ENCODE assay signal across 1 cellular context in the genomic region with DNA sequence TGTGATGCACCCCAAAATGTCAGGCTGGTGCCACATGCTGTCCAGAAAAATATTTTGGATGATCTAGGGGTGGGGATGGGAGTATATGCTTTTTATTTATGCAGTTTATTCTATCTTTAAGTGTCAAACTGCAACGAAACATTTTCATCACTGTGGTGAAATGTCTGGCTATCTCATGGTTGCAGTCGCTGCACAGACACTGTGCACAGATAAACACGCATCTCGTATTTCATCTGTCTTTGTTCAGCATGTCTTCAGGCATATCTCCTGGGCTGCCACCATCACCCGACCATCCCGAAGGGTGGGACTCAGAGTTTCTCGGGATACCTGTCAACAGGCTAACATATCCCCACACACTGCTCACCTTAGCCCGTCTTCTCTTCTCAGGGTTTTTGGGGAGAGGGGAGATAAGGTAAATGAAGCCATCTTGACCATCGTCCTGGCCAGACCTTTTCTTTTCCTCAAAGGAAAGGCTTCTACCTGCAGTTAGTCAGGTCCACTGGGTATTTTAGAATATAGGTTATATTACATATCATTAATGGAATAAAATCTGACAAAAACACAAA.
TF ChIP-seq lines count a peak whose summit lies in the region.

No MANE protein-coding gene starts in this region.

TF ChIP-seq in K562, 482 proteins besides CTCF, POLR2A, EP300 and RAD21 (continued from another document and continues in another):
- TF ChIP-seq, protein P1, sequence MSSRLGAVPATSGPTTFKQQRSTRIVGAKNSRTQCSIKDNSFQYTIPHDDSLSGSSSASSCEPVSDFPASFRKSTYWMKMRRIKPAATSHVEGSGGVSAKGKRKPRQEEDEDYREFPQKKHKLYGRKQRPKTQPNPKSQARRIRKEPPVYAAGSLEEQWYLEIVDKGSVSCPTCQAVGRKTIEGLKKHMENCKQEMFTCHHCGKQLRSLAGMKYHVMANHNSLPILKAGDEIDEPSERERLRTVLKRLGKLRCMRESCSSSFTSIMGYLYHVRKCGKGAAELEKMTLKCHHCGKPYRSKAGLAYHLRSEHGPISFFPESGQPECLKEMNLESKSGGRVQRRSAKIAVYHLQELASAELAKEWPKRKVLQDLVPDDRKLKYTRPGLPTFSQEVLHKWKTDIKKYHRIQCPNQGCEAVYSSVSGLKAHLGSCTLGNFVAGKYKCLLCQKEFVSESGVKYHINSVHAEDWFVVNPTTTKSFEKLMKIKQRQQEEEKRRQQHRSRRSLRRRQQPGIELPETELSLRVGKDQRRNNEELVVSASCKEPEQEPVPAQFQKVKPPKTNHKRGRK (tag; IDR thresholded peaks at IDR 0.05), result no peak
- TF ChIP-seq ETV5 (CRISPR knock-in tag; IDR thresholded peaks at IDR 0.05; ENCODE audit: low read depth) (no peak), SREBF2 (CRISPR knock-in tag; IDR thresholded peaks at IDR 0.05) (no peak), SMAD2 (IDR thresholded peaks at IDR 0.05; ENCODE audit: low read depth, low read length) (no peak), CBX1 (IDR thresholded peaks at IDR 0.05; ENCODE audit: low read depth) (no peak), NEUROD1 (IDR thresholded peaks at IDR 0.05; ENCODE audit: borderline replicate concordance, low read depth, low read length, partially characterized antibody) (peak; percentile 87), DMBX1 (CRISPR knock-in tag; IDR thresholded peaks at IDR 0.05; ENCODE audit: borderline replicate concordance) (peak; percentile 74; the same call in 1 of the 2 replicates), KAT8 (IDR thresholded peaks at IDR 0.05; ENCODE audit: low read depth) (no peak), ARID1B (IDR thresholded peaks at IDR 0.05) (peak; percentile 99), NCOR1 (IDR thresholded peaks at IDR 0.05) (peak; percentile 98), POLR3G (IDR thresholded peaks at IDR 0.05; ENCODE audit: extremely low read depth, insufficient read length, insufficient replicate concordance) (no peak), MEF2A (IDR thresholded peaks at IDR 0.05; ENCODE audit: control insufficient read depth, low read depth, low read length) (no peak), ZNF184 (CRISPR knock-in tag; IDR thresholded peaks at IDR 0.05) (no peak), SP2 (IDR thresholded peaks at IDR 0.05; ENCODE audit: extremely low read depth, low read depth, low read length, poor library complexity, severe bottlenecking) (no peak), ZKSCAN3 (CRISPR knock-in tag; IDR thresholded peaks at IDR 0.05) (no peak), MTA1 (IDR thresholded peaks at IDR 0.05; ENCODE audit: borderline replicate concordance) (peak; percentile 86), KLF6 (CRISPR knock-in tag; IDR thresholded peaks at IDR 0.05; ENCODE audit: borderline replicate concordance) (no peak), ZC3H11A (IDR thresholded peaks at IDR 0.05; ENCODE audit: low read depth, low read length) (no peak), YBX1 (IDR thresholded peaks at IDR 0.05) (no peak), PHF8 (IDR thresholded peaks at IDR 0.05; ENCODE audit: borderline replicate concordance, low read length) (no peak), PTRF (tag; IDR thresholded peaks at IDR 0.05) (no peak), TRIM24 (IDR thresholded peaks at IDR 0.05) (peak; percentile 95 to 96), ZNF445 (CRISPR knock-in tag; IDR thresholded peaks at IDR 0.05; ENCODE audit: low read depth) (no peak), NFE2L1 (tag; IDR thresholded peaks at IDR 0.05; ENCODE audit: borderline replicate concordance, low read depth) (no peak), STAG1 (CRISPR knock-in tag; IDR thresholded peaks at IDR 0.05; ENCODE audit: borderline replicate concordance) (no peak), ZBED1 (IDR thresholded peaks at IDR 0.05) (peak; percentile 93), ZNF134 (CRISPR knock-in tag; conservative IDR thresholded peaks at IDR 0.05) (no peak), FIP1L1 (IDR thresholded peaks at IDR 0.05; ENCODE audit: low read depth, low read length, poor library complexity, severe bottlenecking) (no peak), E2F3 (CRISPR knock-in tag; IDR thresholded peaks at IDR 0.05) (no peak), TRIM28 (IDR thresholded peaks at IDR 0.05) (0 out of 2 replicates have a peak, but pooled peaks have one; percentile 57), ZNF766 (CRISPR knock-in tag; conservative IDR thresholded peaks at IDR 0.05) (peak; percentile 83), ZNF695 (CRISPR knock-in tag; IDR thresholded peaks at IDR 0.05) (no peak), RB1 (IDR thresholded peaks at IDR 0.05; ENCODE audit: low read depth) (no peak), PURB (CRISPR knock-in tag; IDR thresholded peaks at IDR 0.05; ENCODE audit: low read depth) (no peak), SAFB (IDR thresholded peaks at IDR 0.05; ENCODE audit: borderline replicate concordance, low read depth, low read length) (no peak)
- TF ChIP-seq, protein P2, sequence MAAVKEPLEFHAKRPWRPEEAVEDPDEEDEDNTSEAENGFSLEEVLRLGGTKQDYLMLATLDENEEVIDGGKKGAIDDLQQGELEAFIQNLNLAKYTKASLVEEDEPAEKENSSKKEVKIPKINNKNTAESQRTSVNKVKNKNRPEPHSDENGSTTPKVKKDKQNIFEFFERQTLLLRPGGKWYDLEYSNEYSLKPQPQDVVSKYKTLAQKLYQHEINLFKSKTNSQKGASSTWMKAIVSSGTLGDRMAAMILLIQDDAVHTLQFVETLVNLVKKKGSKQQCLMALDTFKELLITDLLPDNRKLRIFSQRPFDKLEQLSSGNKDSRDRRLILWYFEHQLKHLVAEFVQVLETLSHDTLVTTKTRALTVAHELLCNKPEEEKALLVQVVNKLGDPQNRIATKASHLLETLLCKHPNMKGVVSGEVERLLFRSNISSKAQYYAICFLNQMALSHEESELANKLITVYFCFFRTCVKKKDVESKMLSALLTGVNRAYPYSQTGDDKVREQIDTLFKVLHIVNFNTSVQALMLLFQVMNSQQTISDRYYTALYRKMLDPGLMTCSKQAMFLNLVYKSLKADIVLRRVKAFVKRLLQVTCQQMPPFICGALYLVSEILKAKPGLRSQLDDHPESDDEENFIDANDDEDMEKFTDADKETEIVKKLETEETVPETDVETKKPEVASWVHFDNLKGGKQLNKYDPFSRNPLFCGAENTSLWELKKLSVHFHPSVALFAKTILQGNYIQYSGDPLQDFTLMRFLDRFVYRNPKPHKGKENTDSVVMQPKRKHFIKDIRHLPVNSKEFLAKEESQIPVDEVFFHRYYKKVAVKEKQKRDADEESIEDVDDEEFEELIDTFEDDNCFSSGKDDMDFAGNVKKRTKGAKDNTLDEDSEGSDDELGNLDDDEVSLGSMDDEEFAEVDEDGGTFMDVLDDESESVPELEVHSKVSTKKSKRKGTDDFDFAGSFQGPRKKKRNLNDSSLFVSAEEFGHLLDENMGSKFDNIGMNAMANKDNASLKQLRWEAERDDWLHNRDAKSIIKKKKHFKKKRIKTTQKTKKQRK (IDR thresholded peaks at IDR 0.05; ENCODE audit: borderline replicate concordance, low read depth, low read length), result no peak
- TF ChIP-seq, protein P3, sequence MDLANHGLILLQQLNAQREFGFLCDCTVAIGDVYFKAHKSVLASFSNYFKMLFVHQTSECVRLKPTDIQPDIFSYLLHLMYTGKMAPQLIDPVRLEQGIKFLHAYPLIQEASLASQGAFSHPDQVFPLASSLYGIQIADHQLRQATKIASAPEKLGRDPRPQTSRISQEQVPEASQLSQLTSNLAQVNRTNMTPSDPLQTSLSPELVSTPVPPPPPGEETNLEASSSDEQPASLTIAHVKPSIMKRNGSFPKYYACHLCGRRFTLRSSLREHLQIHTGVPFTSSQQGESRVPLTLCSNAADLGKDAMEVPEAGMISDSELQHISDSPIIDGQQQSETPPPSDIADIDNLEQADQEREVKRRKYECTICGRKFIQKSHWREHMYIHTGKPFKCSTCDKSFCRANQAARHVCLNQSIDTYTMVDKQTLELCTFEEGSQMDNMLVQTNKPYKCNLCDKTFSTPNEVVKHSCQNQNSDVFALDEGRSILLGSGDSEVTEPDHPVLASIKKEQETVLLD (IDR thresholded peaks at IDR 0.05), result no peak
- TF ChIP-seq, protein P4, sequence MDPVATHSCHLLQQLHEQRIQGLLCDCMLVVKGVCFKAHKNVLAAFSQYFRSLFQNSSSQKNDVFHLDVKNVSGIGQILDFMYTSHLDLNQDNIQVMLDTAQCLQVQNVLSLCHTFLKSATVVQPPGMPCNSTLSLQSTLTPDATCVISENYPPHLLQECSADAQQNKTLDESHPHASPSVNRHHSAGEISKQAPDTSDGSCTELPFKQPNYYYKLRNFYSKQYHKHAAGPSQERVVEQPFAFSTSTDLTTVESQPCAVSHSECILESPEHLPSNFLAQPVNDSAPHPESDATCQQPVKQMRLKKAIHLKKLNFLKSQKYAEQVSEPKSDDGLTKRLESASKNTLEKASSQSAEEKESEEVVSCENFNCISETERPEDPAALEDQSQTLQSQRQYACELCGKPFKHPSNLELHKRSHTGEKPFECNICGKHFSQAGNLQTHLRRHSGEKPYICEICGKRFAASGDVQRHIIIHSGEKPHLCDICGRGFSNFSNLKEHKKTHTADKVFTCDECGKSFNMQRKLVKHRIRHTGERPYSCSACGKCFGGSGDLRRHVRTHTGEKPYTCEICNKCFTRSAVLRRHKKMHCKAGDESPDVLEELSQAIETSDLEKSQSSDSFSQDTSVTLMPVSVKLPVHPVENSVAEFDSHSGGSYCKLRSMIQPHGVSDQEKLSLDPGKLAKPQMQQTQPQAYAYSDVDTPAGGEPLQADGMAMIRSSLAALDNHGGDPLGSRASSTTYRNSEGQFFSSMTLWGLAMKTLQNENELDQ (CRISPR knock-in tag; IDR thresholded peaks at IDR 0.05; ENCODE audit: borderline replicate concordance), result no peak
- TF ChIP-seq, protein P5, sequence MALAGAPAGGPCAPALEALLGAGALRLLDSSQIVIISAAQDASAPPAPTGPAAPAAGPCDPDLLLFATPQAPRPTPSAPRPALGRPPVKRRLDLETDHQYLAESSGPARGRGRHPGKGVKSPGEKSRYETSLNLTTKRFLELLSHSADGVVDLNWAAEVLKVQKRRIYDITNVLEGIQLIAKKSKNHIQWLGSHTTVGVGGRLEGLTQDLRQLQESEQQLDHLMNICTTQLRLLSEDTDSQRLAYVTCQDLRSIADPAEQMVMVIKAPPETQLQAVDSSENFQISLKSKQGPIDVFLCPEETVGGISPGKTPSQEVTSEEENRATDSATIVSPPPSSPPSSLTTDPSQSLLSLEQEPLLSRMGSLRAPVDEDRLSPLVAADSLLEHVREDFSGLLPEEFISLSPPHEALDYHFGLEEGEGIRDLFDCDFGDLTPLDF (CRISPR knock-in tag; IDR thresholded peaks at IDR 0.05), result no peak
- TF ChIP-seq, protein P6, sequence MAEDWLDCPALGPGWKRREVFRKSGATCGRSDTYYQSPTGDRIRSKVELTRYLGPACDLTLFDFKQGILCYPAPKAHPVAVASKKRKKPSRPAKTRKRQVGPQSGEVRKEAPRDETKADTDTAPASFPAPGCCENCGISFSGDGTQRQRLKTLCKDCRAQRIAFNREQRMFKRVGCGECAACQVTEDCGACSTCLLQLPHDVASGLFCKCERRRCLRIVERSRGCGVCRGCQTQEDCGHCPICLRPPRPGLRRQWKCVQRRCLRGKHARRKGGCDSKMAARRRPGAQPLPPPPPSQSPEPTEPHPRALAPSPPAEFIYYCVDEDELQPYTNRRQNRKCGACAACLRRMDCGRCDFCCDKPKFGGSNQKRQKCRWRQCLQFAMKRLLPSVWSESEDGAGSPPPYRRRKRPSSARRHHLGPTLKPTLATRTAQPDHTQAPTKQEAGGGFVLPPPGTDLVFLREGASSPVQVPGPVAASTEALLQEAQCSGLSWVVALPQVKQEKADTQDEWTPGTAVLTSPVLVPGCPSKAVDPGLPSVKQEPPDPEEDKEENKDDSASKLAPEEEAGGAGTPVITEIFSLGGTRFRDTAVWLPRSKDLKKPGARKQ (CRISPR knock-in tag; IDR thresholded peaks at IDR 0.05), result no peak
- TF ChIP-seq, protein P7, sequence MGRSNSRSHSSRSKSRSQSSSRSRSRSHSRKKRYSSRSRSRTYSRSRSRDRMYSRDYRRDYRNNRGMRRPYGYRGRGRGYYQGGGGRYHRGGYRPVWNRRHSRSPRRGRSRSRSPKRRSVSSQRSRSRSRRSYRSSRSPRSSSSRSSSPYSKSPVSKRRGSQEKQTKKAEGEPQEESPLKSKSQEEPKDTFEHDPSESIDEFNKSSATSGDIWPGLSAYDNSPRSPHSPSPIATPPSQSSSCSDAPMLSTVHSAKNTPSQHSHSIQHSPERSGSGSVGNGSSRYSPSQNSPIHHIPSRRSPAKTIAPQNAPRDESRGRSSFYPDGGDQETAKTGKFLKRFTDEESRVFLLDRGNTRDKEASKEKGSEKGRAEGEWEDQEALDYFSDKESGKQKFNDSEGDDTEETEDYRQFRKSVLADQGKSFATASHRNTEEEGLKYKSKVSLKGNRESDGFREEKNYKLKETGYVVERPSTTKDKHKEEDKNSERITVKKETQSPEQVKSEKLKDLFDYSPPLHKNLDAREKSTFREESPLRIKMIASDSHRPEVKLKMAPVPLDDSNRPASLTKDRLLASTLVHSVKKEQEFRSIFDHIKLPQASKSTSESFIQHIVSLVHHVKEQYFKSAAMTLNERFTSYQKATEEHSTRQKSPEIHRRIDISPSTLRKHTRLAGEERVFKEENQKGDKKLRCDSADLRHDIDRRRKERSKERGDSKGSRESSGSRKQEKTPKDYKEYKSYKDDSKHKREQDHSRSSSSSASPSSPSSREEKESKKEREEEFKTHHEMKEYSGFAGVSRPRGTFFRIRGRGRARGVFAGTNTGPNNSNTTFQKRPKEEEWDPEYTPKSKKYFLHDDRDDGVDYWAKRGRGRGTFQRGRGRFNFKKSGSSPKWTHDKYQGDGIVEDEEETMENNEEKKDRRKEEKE (IDR thresholded peaks at IDR 0.05; ENCODE audit: borderline replicate concordance in 1 of 2, control insufficient read depth in 1 of 2, low read depth in 2 of 2, low read length in 1 of 2), result no peak
- TF ChIP-seq, protein P8, sequence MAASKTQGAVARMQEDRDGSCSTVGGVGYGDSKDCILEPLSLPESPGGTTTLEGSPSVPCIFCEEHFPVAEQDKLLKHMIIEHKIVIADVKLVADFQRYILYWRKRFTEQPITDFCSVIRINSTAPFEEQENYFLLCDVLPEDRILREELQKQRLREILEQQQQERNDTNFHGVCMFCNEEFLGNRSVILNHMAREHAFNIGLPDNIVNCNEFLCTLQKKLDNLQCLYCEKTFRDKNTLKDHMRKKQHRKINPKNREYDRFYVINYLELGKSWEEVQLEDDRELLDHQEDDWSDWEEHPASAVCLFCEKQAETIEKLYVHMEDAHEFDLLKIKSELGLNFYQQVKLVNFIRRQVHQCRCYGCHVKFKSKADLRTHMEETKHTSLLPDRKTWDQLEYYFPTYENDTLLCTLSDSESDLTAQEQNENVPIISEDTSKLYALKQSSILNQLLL (CRISPR knock-in tag; IDR thresholded peaks at IDR 0.05; ENCODE audit: borderline replicate concordance), result no peak
- TF ChIP-seq, protein P9, sequence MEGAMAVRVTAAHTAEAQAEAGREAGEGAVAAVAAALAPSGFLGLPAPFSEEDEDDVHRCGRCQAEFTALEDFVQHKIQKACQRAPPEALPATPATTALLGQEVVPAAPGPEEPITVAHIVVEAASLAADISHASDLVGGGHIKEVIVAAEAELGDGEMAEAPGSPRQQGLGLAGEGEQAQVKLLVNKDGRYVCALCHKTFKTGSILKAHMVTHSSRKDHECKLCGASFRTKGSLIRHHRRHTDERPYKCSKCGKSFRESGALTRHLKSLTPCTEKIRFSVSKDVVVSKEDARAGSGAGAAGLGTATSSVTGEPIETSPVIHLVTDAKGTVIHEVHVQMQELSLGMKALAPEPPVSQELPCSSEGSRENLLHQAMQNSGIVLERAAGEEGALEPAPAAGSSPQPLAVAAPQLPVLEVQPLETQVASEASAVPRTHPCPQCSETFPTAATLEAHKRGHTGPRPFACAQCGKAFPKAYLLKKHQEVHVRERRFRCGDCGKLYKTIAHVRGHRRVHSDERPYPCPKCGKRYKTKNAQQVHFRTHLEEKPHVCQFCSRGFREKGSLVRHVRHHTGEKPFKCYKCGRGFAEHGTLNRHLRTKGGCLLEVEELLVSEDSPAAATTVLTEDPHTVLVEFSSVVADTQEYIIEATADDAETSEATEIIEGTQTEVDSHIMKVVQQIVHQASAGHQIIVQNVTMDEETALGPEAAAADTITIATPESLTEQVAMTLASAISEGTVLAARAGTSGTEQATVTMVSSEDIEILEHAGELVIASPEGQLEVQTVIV (CRISPR knock-in tag; IDR thresholded peaks at IDR 0.05; ENCODE audit: borderline replicate concordance), result no peak
